ENCODE assay signal across 16 cellular contexts in genomic region chr5:140567136-140567818, GRCh38. TPM values are rescaled to one million over a fixed set of nuclear protein-coding genes. Genes with fewer than 3 reads are reported as not detected.
DNase-seq lines count a peak whose midpoint lies in the region; ATAC-seq and TF ChIP-seq lines count a peak whose summit lies in the region.
"Had no signal": no experiment of that assay in that cellular context is flagged by ENCODE, and none has a peak within 500 bp of the region (broad histone marks: within the 10 kb centered on the region; RNA-seq: fewer than 3 reads in every experiment).

No MANE protein-coding gene starts in this region.

- no peaks in the 10 kb centered on the region for H3K27me3 ChIP-seq in CD4-positive, alpha-beta T cell (ENCODE audit: control insufficient read depth, insufficient read depth, low read length)
- no peaks in the 10 kb centered on the region for H3K27me3 ChIP-seq in DOHH2 (ENCODE audit: control insufficient read depth, low read length)
- H3K27me3 ChIP-seq: uterus had no signal

- no peak for DNase-seq in CD4-positive, alpha-beta T cell
- DNase-seq in activated naive CD8-positive, alpha-beta T cell treated with anti-CD3 and anti-CD28 coated beads for 36 hours: no peak
- DNase-seq in natural killer cell treated with Interleukin-12 subunit alpha and Interleukin-12 subunit beta and Interleukin-15 and Interleukin-18, amount 100 ng/mL, for 72 hours (ENCODE audit: low spot score): no peak
- DNase-seq in AG20443 (ENCODE audit: low spot score): no peak
- DNase-seq: activated CD4-positive, alpha-beta T cell treated with anti-CD3 and anti-CD28 coated beads for 1 hour; GF-D8; H7; NCI-H1694; NCI-H510A treated with DMSO at 0.1 percent for 48 hours; retina; stimulated activated CD4-positive, alpha-beta T cell treated with anti-CD3 and anti-CD28 coated beads, Interleukin-2, amount 100 ng/mL, for 24 hours; stimulated activated CD8-positive, alpha-beta memory T cell treated with anti-CD3 and anti-CD28 coated beads, Interleukin-4, amount 100 ng/mL, for 48 hours; uterus had no signal

- no peak for ATAC-seq in CD4-positive, alpha-beta T cell (ENCODE audit: poor library complexity)
- ATAC-seq in natural killer cell treated with Interleukin-12 subunit alpha and Interleukin-12 subunit beta and Interleukin-15 and Interleukin-18, amount 100 ng/mL, for 72 hours: no peak
- ATAC-seq in HG03135 (IDR thresholded peaks at IDR 0.05; ENCODE audit: unreplicated experiment) (no peak), HG03159 (IDR thresholded peaks at IDR 0.05; ENCODE audit: unreplicated experiment) (no peak)

- no peaks in the 10 kb centered on the region for H3F3A ChIP-seq in DOHH2 (ENCODE audit: control insufficient read depth, insufficient read depth)

- H3K27ac Mint-ChIP-seq in CD4-positive, alpha-beta T cell: peak overlapping the region; percentile 97
- peak overlapping the region; percentile 70 for H3K27ac Mint-ChIP-seq in activated naive CD8-positive, alpha-beta T cell treated with anti-CD3 and anti-CD28 coated beads for 36 hours
- peak overlapping the region in 1 of 2 donors; percentile 71 for H3K27ac Mint-ChIP-seq in natural killer cell treated with Interleukin-12 subunit alpha and Interleukin-12 subunit beta and Interleukin-15 and Interleukin-18, amount 100 ng/mL, for 72 hours

- H3K27me3 Mint-ChIP-seq in CD4-positive, alpha-beta T cell: no peaks in the 10 kb centered on the region
- H3K27me3 Mint-ChIP-seq in activated naive CD8-positive, alpha-beta T cell treated with anti-CD3 and anti-CD28 coated beads for 36 hours: no peaks in the 10 kb centered on the region
- no peaks in the 10 kb centered on the region for H3K27me3 Mint-ChIP-seq in natural killer cell treated with Interleukin-12 subunit alpha and Interleukin-12 subunit beta and Interleukin-15 and Interleukin-18, amount 100 ng/mL, for 72 hours

- no peaks in the 10 kb centered on the region for H3K9me2 ChIP-seq in DOHH2 (replicated peaks; ENCODE audit: control insufficient read depth, low read length)

- POLR2A ChIA-PET in CD4-positive, alpha-beta T cell (lab: Charles Lee): interaction anchor here (0.9 to 8.9 kb wide), 3 partner anchors 10 to 144 kb away, joined by 5 to 87 read pairs (median 7); partner anchors contain the start of genes EIF4EBP3 and SRA1

- H3K27ac ChIP-seq in CD4-positive, alpha-beta T cell (ENCODE audit: low read depth, low read length): no peak overlapping the region
- H3K27ac ChIP-seq in DOHH2 (ENCODE audit: low read depth, low read length): no peak overlapping the region
- H3K27ac ChIP-seq: uterus had no signal

- H3K4me1 Mint-ChIP-seq in CD4-positive, alpha-beta T cell (ENCODE audit: low read depth): peaks cover 75% of the 10 kb centered on the region
- H3K4me1 Mint-ChIP-seq in activated naive CD8-positive, alpha-beta T cell treated with anti-CD3 and anti-CD28 coated beads for 36 hours: peaks cover 46% of the 10 kb centered on the region
- H3K4me1 Mint-ChIP-seq in natural killer cell treated with Interleukin-12 subunit alpha and Interleukin-12 subunit beta and Interleukin-15 and Interleukin-18, amount 100 ng/mL, for 72 hours (ENCODE audit: low read depth in 2 of 2): peaks cover 50 to 53% of the 10 kb centered on the region in 2 donors

- no peak for TF ChIP-seq CTCF in CD4-positive, alpha-beta T cell (IDR thresholded peaks at IDR 0.05)
- no peak for TF ChIP-seq CTCF in DOHH2 (IDR thresholded peaks at IDR 0.05; ENCODE audit: low read depth, low read length, poor library complexity, severe bottlenecking)

- H3K36me3 ChIP-seq in DOHH2 (ENCODE audit: control insufficient read depth, low read length): peaks cover 41% of the 10 kb centered on the region
- H3K36me3 ChIP-seq: uterus had no signal

- H3K4me3 ChIP-seq in DOHH2 (ENCODE audit: low read length): no peak overlapping the region
- H3K4me3 ChIP-seq: uterus had no signal

- no peaks in the 10 kb centered on the region for H3K9me3 Mint-ChIP-seq in CD4-positive, alpha-beta T cell
- H3K9me3 Mint-ChIP-seq in activated naive CD8-positive, alpha-beta T cell treated with anti-CD3 and anti-CD28 coated beads for 36 hours: no peaks in the 10 kb centered on the region
- H3K9me3 Mint-ChIP-seq in natural killer cell treated with Interleukin-12 subunit alpha and Interleukin-12 subunit beta and Interleukin-15 and Interleukin-18, amount 100 ng/mL, for 72 hours: no peaks in the 10 kb centered on the region

- H3K4me2 ChIP-seq in DOHH2 (ENCODE audit: low read length): 0 out of 2 replicates have a peak overlapping the region, but pooled peaks have one; percentile 92

- no peaks in the 10 kb centered on the region for H4K20me1 ChIP-seq in DOHH2 (ENCODE audit: control insufficient read depth, insufficient read depth, low read depth, low read length)

- peaks cover 23% of the 10 kb centered on the region for H3K4me1 ChIP-seq in DOHH2 (ENCODE audit: control insufficient read depth, low read length)

- peak overlapping the region; percentile 59 for H3K4me3 Mint-ChIP-seq in CD4-positive, alpha-beta T cell
- peak overlapping the region; percentile 32 for H3K4me3 Mint-ChIP-seq in activated naive CD8-positive, alpha-beta T cell treated with anti-CD3 and anti-CD28 coated beads for 36 hours
- H3K4me3 Mint-ChIP-seq in natural killer cell treated with Interleukin-12 subunit alpha and Interleukin-12 subunit beta and Interleukin-15 and Interleukin-18, amount 100 ng/mL, for 72 hours: peak overlapping the region; percentile 20

- peaks cover 35% of the 10 kb centered on the region for H3K79me2 ChIP-seq in DOHH2 (ENCODE audit: control insufficient read depth, low read length)

- CTCF ChIA-PET in CD4-positive, alpha-beta T cell (lab: Charles Lee): no interaction called here

- H3K9me3 ChIP-seq in CD4-positive, alpha-beta T cell (ENCODE audit: control insufficient read depth, low read length): no peaks in the 10 kb centered on the region
- H3K9me3 ChIP-seq in DOHH2 (ENCODE audit: control insufficient read depth, insufficient read depth, low read length): no peaks in the 10 kb centered on the region
- H3K9me3 ChIP-seq: uterus had no signal

- intact Hi-C loops in CD4-positive, alpha-beta T cell (cut with DNase I, micrococcal nuclease): loop anchor here in 1 of 2 experiments (5.0 to 10.0 kb wide), 4 partner anchors 130 to 460 kb away; partner anchors contain the start of gene CYSTM1

- peaks cover 62% of the 10 kb centered on the region for H3K36me3 Mint-ChIP-seq in CD4-positive, alpha-beta T cell (ENCODE audit: low read depth)
- H3K36me3 Mint-ChIP-seq in activated naive CD8-positive, alpha-beta T cell treated with anti-CD3 and anti-CD28 coated beads for 36 hours: peaks cover 28% of the 10 kb centered on the region
- H3K36me3 Mint-ChIP-seq in natural killer cell treated with Interleukin-12 subunit alpha and Interleukin-12 subunit beta and Interleukin-15 and Interleukin-18, amount 100 ng/mL, for 72 hours: peaks cover 5% of the 10 kb centered on the region

RNA-seq across cellular contexts. Expression of gene SLC35A4, which starts 2.6 kb away (rescaled TPM):
- total RNA-seq in CD4-positive, alpha-beta T cell: 10 to 100 TPM; 16.9 to 17.8 TPM
- 100 to 1,000 TPM in 1 of 2 experiments, 10 to 100 TPM in 1; 97.4 to 100 TPM for total RNA-seq in activated naive CD8-positive, alpha-beta T cell treated with anti-CD3 and anti-CD28 coated beads for 36 hours
- 10 to 100 TPM; 73.8 to 97.3 TPM for total RNA-seq in natural killer cell treated with Interleukin-12 subunit alpha and Interleukin-12 subunit beta and Interleukin-15 and Interleukin-18, amount 100 ng/mL, for 72 hours

RNA-seq across cellular contexts. Expression of gene APBB3, which starts 2.9 kb away (rescaled TPM):
- total RNA-seq in CD4-positive, alpha-beta T cell: 10 to 100 TPM; 56.6 to 61.5 TPM
- total RNA-seq in activated naive CD8-positive, alpha-beta T cell treated with anti-CD3 and anti-CD28 coated beads for 36 hours: 10 to 100 TPM; 17.5 to 17.8 TPM
- 10 to 100 TPM; 12.8 to 25.8 TPM for total RNA-seq in natural killer cell treated with Interleukin-12 subunit alpha and Interleukin-12 subunit beta and Interleukin-15 and Interleukin-18, amount 100 ng/mL, for 72 hours

RNA-seq across cellular contexts. Expression of gene SRA1, which starts 10.0 kb away (rescaled TPM):
- total RNA-seq in CD4-positive, alpha-beta T cell: 10 to 100 TPM; 30.9 to 31.6 TPM
- total RNA-seq in activated naive CD8-positive, alpha-beta T cell treated with anti-CD3 and anti-CD28 coated beads for 36 hours: 10 to 100 TPM; 54.6 to 60.6 TPM
- total RNA-seq in natural killer cell treated with Interleukin-12 subunit alpha and Interleukin-12 subunit beta and Interleukin-15 and Interleukin-18, amount 100 ng/mL, for 72 hours: 10 to 100 TPM; 61.4 to 64.7 TPM

RNA-seq across cellular contexts. Expression of gene EIF4EBP3, which starts 19.8 kb away (rescaled TPM):
- 10 to 100 TPM; 12.7 to 15.1 TPM for total RNA-seq in CD4-positive, alpha-beta T cell
- total RNA-seq in activated naive CD8-positive, alpha-beta T cell treated with anti-CD3 and anti-CD28 coated beads for 36 hours: 10 to 100 TPM; 13.9 to 15.5 TPM
- 1 to 10 TPM; 7.0 to 8.6 TPM for total RNA-seq in natural killer cell treated with Interleukin-12 subunit alpha and Interleukin-12 subunit beta and Interleukin-15 and Interleukin-18, amount 100 ng/mL, for 72 hours
